Comparison of ENCODE assay signal across 1 cellular context in genomic region chr7:154744226-154744860, GRCh38.
TF ChIP-seq lines count a peak whose summit lies in the region.

No MANE protein-coding gene starts in this region.

TF ChIP-seq in HCT116, 20 proteins besides CTCF, POLR2A, EP300 and RAD21 (continued from another document):
- TF ChIP-seq ATF3 (IDR thresholded peaks at IDR 0.05) = no peak
- no peak for TF ChIP-seq YY1 (IDR thresholded peaks at IDR 0.05; ENCODE audit: extremely low read depth, insufficient replicate concordance, low read depth, low read length)
- no peak for TF ChIP-seq JUND (IDR thresholded peaks at IDR 0.05)
- TF ChIP-seq SIN3A (IDR thresholded peaks at IDR 0.05; ENCODE audit: low read depth) = no peak
TF ChIP-seq in HCT116: peak in this region for 0.
